20 cellular contexts compared by ENCODE assay signal in genomic region chr4:89906787-89907521, GRCh38. TPM values are rescaled to one million over a fixed set of nuclear protein-coding genes. Genes with fewer than 3 reads are reported as not detected.
DNase-seq lines count a peak whose midpoint lies in the region; ATAC-seq and TF ChIP-seq lines count a peak whose summit lies in the region.
"Had no signal": no experiment of that assay in that cellular context is flagged by ENCODE, and none has a peak within 500 bp of the region (broad histone marks: within the 10 kb centered on the region; RNA-seq: fewer than 3 reads in every experiment).

No MANE protein-coding gene starts in this region.

- no peak overlapping the region for H3K4me3 ChIP-seq in epithelial cell of proximal tubule (ENCODE audit: low read depth, low read length)
- no peak overlapping the region for H3K4me3 ChIP-seq in naive thymus-derived CD4-positive, alpha-beta T cell (ENCODE audit: low read length)
- H3K4me3 ChIP-seq: BLaER1 treated with 17β-estradiol and CSF1 and Interleukin-3, amounts not matched to agents 10 nM and 100 nM; upper lobe of left lung had no signal

- peak; percentile 10 for DNase-seq in activated CD4-positive, alpha-beta memory T cell treated with anti-CD3 and anti-CD28 coated beads for 36 hours
- DNase-seq in activated CD4-positive, alpha-beta memory T cell treated with anti-CD3 and anti-CD28 coated beads, Interleukin-2, amount 10 ng/mL, durations not matched to agents 7 days and 5 days: no peak
- DNase-seq in NCI-H69 (lab: John Stamatoyannopoulos, UW) (peak; percentile 97), epithelial cell of proximal tubule (ENCODE audit: low read depth) (peak; percentile 54), omental fat pad (ENCODE audit: low spot score) (no peak), erythroblast (lab: John Stamatoyannopoulos, UW) (no peak)
- no peak for DNase-seq in stimulated activated effector memory CD8-positive, alpha-beta T cell treated with anti-CD3 and anti-CD28 coated beads, Interleukin-12 subunit alpha, Interleukin-12 subunit beta, amount 100 ng/mL, for 72 hours (ENCODE audit: low spot score in 2 of 2)
- DNase-seq in naive thymus-derived CD4-positive, alpha-beta T cell: no peak
- DNase-seq: activated CD4-positive, alpha-beta T cell treated with anti-CD3 and anti-CD28 coated beads for 48 hours; activated T-cell treated with anti-CD3 and anti-CD28 coated beads, Interleukin-2, amount 50 U/mL, for 1 hour; DMS153; effector CD8-positive, alpha-beta T cell; left colon; NCI-H1105; Right ventricle myocardium superior; stimulated activated naive CD8-positive, alpha-beta T cell treated with anti-CD3 and anti-CD28 coated beads, Interleukin-15, Interleukin-2, amounts not matched to agents 100 U/mL and 50 U/mL, for 24 hours; upper lobe of left lung had no signal

- ATAC-seq in stimulated activated effector memory CD8-positive, alpha-beta T cell treated with anti-CD3 and anti-CD28 coated beads, Interleukin-12 subunit alpha, Interleukin-12 subunit beta, amount 100 ng/mL, for 72 hours: peak; percentile 74
- no peak for ATAC-seq in omental fat pad (ENCODE audit: low FRiP score)
- ATAC-seq in naive thymus-derived CD4-positive, alpha-beta T cell: no peak
- ATAC-seq: left colon; stimulated activated naive CD8-positive, alpha-beta T cell treated with anti-CD3 and anti-CD28 coated beads, Interleukin-15, Interleukin-2, amounts not matched to agents 100 U/mL and 50 U/mL, for 24 hours had no signal

- CTCF ChIA-PET in activated CD4-positive, alpha-beta memory T cell treated with anti-CD3 and anti-CD28 coated beads for 36 hours (lab: Charles Lee): interaction anchor here (1.0 kb wide), 1 partner anchor 38 kb away, joined by 3 read pairs; no protein-coding TSS in a partner anchor
- CTCF ChIA-PET in activated CD4-positive, alpha-beta memory T cell treated with anti-CD3 and anti-CD28 coated beads, Interleukin-2, amount 10 ng/mL, durations not matched to agents 7 days and 5 days (lab: Charles Lee): no interaction called here
- CTCF ChIA-PET in naive thymus-derived CD4-positive, alpha-beta T cell (lab: Charles Lee): interaction anchor here (1.7 kb wide), 1 partner anchor 681 kb away, joined by 6 read pairs; no protein-coding TSS in a partner anchor

- no peaks in the 10 kb centered on the region for H3K4me1 ChIP-seq in naive thymus-derived CD4-positive, alpha-beta T cell (ENCODE audit: control insufficient read depth in 2 of 2, insufficient read depth in 2 of 2, low read length in 2 of 2)
- H3K4me1 ChIP-seq: BLaER1 treated with 17β-estradiol and CSF1 and Interleukin-3, amounts not matched to agents 10 nM and 100 nM; parathyroid adenoma; upper lobe of left lung had no signal

- POLR2A ChIA-PET in activated CD4-positive, alpha-beta memory T cell treated with anti-CD3 and anti-CD28 coated beads for 36 hours (lab: Charles Lee): no interaction called here
- POLR2A ChIA-PET in activated CD4-positive, alpha-beta memory T cell treated with anti-CD3 and anti-CD28 coated beads, Interleukin-2, amount 10 ng/mL, durations not matched to agents 7 days and 5 days (lab: Charles Lee): no interaction called here
- POLR2A ChIA-PET in naive thymus-derived CD4-positive, alpha-beta T cell (lab: Charles Lee): no interaction called here

- H3K36me3 Mint-ChIP-seq in activated CD4-positive, alpha-beta memory T cell treated with anti-CD3 and anti-CD28 coated beads for 36 hours: no peaks in the 10 kb centered on the region
- no peaks in the 10 kb centered on the region for H3K36me3 Mint-ChIP-seq in activated CD4-positive, alpha-beta memory T cell treated with anti-CD3 and anti-CD28 coated beads, Interleukin-2, amount 10 ng/mL, durations not matched to agents 7 days and 5 days (ENCODE audit: low read depth)
- H3K36me3 Mint-ChIP-seq in stimulated activated effector memory CD8-positive, alpha-beta T cell treated with anti-CD3 and anti-CD28 coated beads, Interleukin-12 subunit alpha, Interleukin-12 subunit beta, amount 100 ng/mL, for 72 hours: no peaks in the 10 kb centered on the region
- H3K36me3 Mint-ChIP-seq in naive thymus-derived CD4-positive, alpha-beta T cell: no peaks in the 10 kb centered on the region

- no peak for TF ChIP-seq POLR2A in erythroblast (IDR thresholded peaks at IDR 0.05; ENCODE audit: low read length)

- no peaks in the 10 kb centered on the region for H3K9me3 Mint-ChIP-seq in activated CD4-positive, alpha-beta memory T cell treated with anti-CD3 and anti-CD28 coated beads for 36 hours
- no peaks in the 10 kb centered on the region for H3K9me3 Mint-ChIP-seq in activated CD4-positive, alpha-beta memory T cell treated with anti-CD3 and anti-CD28 coated beads, Interleukin-2, amount 10 ng/mL, durations not matched to agents 7 days and 5 days
- H3K9me3 Mint-ChIP-seq in stimulated activated effector memory CD8-positive, alpha-beta T cell treated with anti-CD3 and anti-CD28 coated beads, Interleukin-12 subunit alpha, Interleukin-12 subunit beta, amount 100 ng/mL, for 72 hours: no peaks in the 10 kb centered on the region
- H3K9me3 Mint-ChIP-seq in naive thymus-derived CD4-positive, alpha-beta T cell: no peaks in the 10 kb centered on the region

- H3K36me3 ChIP-seq in naive thymus-derived CD4-positive, alpha-beta T cell (ENCODE audit: control insufficient read depth in 2 of 3, insufficient read depth in 3 of 3, low read length in 3 of 3): no peaks in the 10 kb centered on the region
- H3K36me3 ChIP-seq: BLaER1 treated with 17β-estradiol and CSF1 and Interleukin-3, amounts not matched to agents 10 nM and 100 nM; upper lobe of left lung had no signal

- H3K4me3 Mint-ChIP-seq in activated CD4-positive, alpha-beta memory T cell treated with anti-CD3 and anti-CD28 coated beads for 36 hours: no peak overlapping the region
- no peak overlapping the region for H3K4me3 Mint-ChIP-seq in activated CD4-positive, alpha-beta memory T cell treated with anti-CD3 and anti-CD28 coated beads, Interleukin-2, amount 10 ng/mL, durations not matched to agents 7 days and 5 days
- H3K4me3 Mint-ChIP-seq in stimulated activated effector memory CD8-positive, alpha-beta T cell treated with anti-CD3 and anti-CD28 coated beads, Interleukin-12 subunit alpha, Interleukin-12 subunit beta, amount 100 ng/mL, for 72 hours: no peak overlapping the region
- H3K4me3 Mint-ChIP-seq in naive thymus-derived CD4-positive, alpha-beta T cell: no peak overlapping the region

- H3K9me3 ChIP-seq in naive thymus-derived CD4-positive, alpha-beta T cell (ENCODE audit: control insufficient read depth in 2 of 3, low read length in 3 of 3): no peaks in the 10 kb centered on the region
- H3K9me3 ChIP-seq: BLaER1 treated with 17β-estradiol and CSF1 and Interleukin-3, amounts not matched to agents 10 nM and 100 nM; upper lobe of left lung had no signal

- H3K27me3 ChIP-seq in naive thymus-derived CD4-positive, alpha-beta T cell (ENCODE audit: control insufficient read depth in 2 of 2, insufficient read depth in 2 of 2, low read length in 2 of 2): no peaks in the 10 kb centered on the region
- H3K27me3 ChIP-seq: BLaER1 treated with 17β-estradiol and CSF1 and Interleukin-3, amounts not matched to agents 10 nM and 100 nM; upper lobe of left lung had no signal

- no peak overlapping the region for H3K27ac Mint-ChIP-seq in activated CD4-positive, alpha-beta memory T cell treated with anti-CD3 and anti-CD28 coated beads for 36 hours
- no peak overlapping the region for H3K27ac Mint-ChIP-seq in activated CD4-positive, alpha-beta memory T cell treated with anti-CD3 and anti-CD28 coated beads, Interleukin-2, amount 10 ng/mL, durations not matched to agents 7 days and 5 days
- H3K27ac Mint-ChIP-seq in stimulated activated effector memory CD8-positive, alpha-beta T cell treated with anti-CD3 and anti-CD28 coated beads, Interleukin-12 subunit alpha, Interleukin-12 subunit beta, amount 100 ng/mL, for 72 hours: no peak overlapping the region
- no peak overlapping the region for H3K27ac Mint-ChIP-seq in naive thymus-derived CD4-positive, alpha-beta T cell

- H3K27me3 Mint-ChIP-seq in activated CD4-positive, alpha-beta memory T cell treated with anti-CD3 and anti-CD28 coated beads for 36 hours: no peaks in the 10 kb centered on the region
- peaks cover 5% of the 10 kb centered on the region for H3K27me3 Mint-ChIP-seq in activated CD4-positive, alpha-beta memory T cell treated with anti-CD3 and anti-CD28 coated beads, Interleukin-2, amount 10 ng/mL, durations not matched to agents 7 days and 5 days
- peaks cover 0 to 19% (median 0%) of the 10 kb centered on the region in 5 donors for H3K27me3 Mint-ChIP-seq in naive thymus-derived CD4-positive, alpha-beta T cell

- intact Hi-C loops in activated CD4-positive, alpha-beta memory T cell treated with anti-CD3 and anti-CD28 coated beads for 36 hours (cut with micrococcal nuclease): no loop called here
- intact Hi-C loops in naive thymus-derived CD4-positive, alpha-beta T cell (cut with micrococcal nuclease): no loop called here

- no peak for TF ChIP-seq CTCF in epithelial cell of proximal tubule (conservative IDR thresholded peaks at IDR 0.05; ENCODE audit: low read depth, low read length)
- TF ChIP-seq CTCF in omental fat pad (IDR thresholded peaks at IDR 0.05): no peak

- no peak overlapping the region for H3K27ac ChIP-seq in naive thymus-derived CD4-positive, alpha-beta T cell (ENCODE audit: low read depth, low read length)
- H3K27ac ChIP-seq: BLaER1 treated with 17β-estradiol and CSF1 and Interleukin-3, amounts not matched to agents 10 nM and 100 nM; HL-60; parathyroid adenoma; upper lobe of left lung had no signal

- peaks cover 2% of the 10 kb centered on the region for H3K4me1 Mint-ChIP-seq in activated CD4-positive, alpha-beta memory T cell treated with anti-CD3 and anti-CD28 coated beads for 36 hours (ENCODE audit: low read depth)
- H3K4me1 Mint-ChIP-seq in activated CD4-positive, alpha-beta memory T cell treated with anti-CD3 and anti-CD28 coated beads, Interleukin-2, amount 10 ng/mL, durations not matched to agents 7 days and 5 days: no peaks in the 10 kb centered on the region
- H3K4me1 Mint-ChIP-seq in stimulated activated effector memory CD8-positive, alpha-beta T cell treated with anti-CD3 and anti-CD28 coated beads, Interleukin-12 subunit alpha, Interleukin-12 subunit beta, amount 100 ng/mL, for 72 hours: no peaks in the 10 kb centered on the region
- no peaks in the 10 kb centered on the region for H3K4me1 Mint-ChIP-seq in naive thymus-derived CD4-positive, alpha-beta T cell

RNA-seq across cellular contexts. Expression of gene MMRN1, which starts 12.3 kb away (rescaled TPM):
- total RNA-seq in activated CD4-positive, alpha-beta memory T cell treated with anti-CD3 and anti-CD28 coated beads for 36 hours: under 1 TPM in 1 of 2 experiments, not detected in 1; 0.10 TPM
- total RNA-seq in activated CD4-positive, alpha-beta memory T cell treated with anti-CD3 and anti-CD28 coated beads, Interleukin-2, amount 10 ng/mL, durations not matched to agents 7 days and 5 days: 1 to 10 TPM in 1 of 2 experiments, under 1 TPM in 1; 0.90 to 1.2 TPM
- total RNA-seq in epithelial cell of proximal tubule: not detected in 2 replicates
- 10 to 100 TPM in 3 of 4 donors, 1 to 10 TPM in 1; 8.0 to 79.6 (median 57.7) TPM for total RNA-seq in omental fat pad
- total RNA-seq in naive thymus-derived CD4-positive, alpha-beta T cell: 1 to 10 TPM in 1 of 5 experiments, under 1 TPM in 4; 0.16 to 1.1 (median 0.51) TPM
- 1 to 10 TPM in 1 of 2 donors, under 1 TPM in 1; 0.73 to 2.2 TPM for polyA plus RNA-seq in naive thymus-derived CD4-positive, alpha-beta T cell

Comparison
In these comparisons a context has a peak if more than half of its experiments do, and no peak if none do; other contexts are left out.
1. DNase-seq: peak in activated CD4-positive, alpha-beta memory T cell treated with anti-CD3 and anti-CD28 coated beads for 36 hours (single experiment), NCI-H69 (single experiment) and epithelial cell of proximal tubule (single experiment); none in activated CD4-positive, alpha-beta memory T cell treated with anti-CD3 and anti-CD28 coated beads, Interleukin-2, amount 10 ng/mL, durations not matched to agents 7 days and 5 days (single experiment), stimulated activated effector memory CD8-positive, alpha-beta T cell treated with anti-CD3 and anti-CD28 coated beads, Interleukin-12 subunit alpha, Interleukin-12 subunit beta, amount 100 ng/mL, for 72 hours (0 of 2), omental fat pad (single experiment), naive thymus-derived CD4-positive, alpha-beta T cell (0 of 9) and erythroblast (0 of 2).